ENCODE assay signal across 2 cellular contexts in genomic region chr13:71721117-71721516, GRCh38.
A peak's percentile ranks its signal among the peaks of the same experiment; 100 is the strongest.
TF ChIP-seq lines count a peak whose summit lies in the region.

No MANE protein-coding gene starts in this region.

TF ChIP-seq in K562, 482 proteins besides CTCF, POLR2A, EP300 and RAD21 (continued from another document):
- no peak for TF ChIP-seq MCM2 (IDR thresholded peaks at IDR 0.05; ENCODE audit: low read depth)
- 0 out of 2 replicates have a peak, but pooled peaks have one; percentile 25 for TF ChIP-seq MAFK (IDR thresholded peaks at IDR 0.05; ENCODE audit: low read length)
- peak; percentile 56 for TF ChIP-seq ZNF316 (IDR thresholded peaks at IDR 0.05)
- TF ChIP-seq LARP7 (IDR thresholded peaks at IDR 0.05) = no peak
- peak; percentile 33; the same call in 1 of the 2 replicates for TF ChIP-seq C11orf30 (IDR thresholded peaks at IDR 0.05; ENCODE audit: low read depth)
TF ChIP-seq in K562: peak in this region for 5.

TF ChIP-seq in neural cell, 6 proteins besides CTCF, POLR2A, EP300 and RAD21 (continued from another document):
- no peak for TF ChIP-seq REST (IDR thresholded peaks at IDR 0.05; ENCODE audit: borderline replicate concordance)
